ENCODE assay signal across 31 cellular contexts in genomic region chr5:178291161-178291561, GRCh38.
"Had no signal": no experiment of that assay in that cellular context is flagged by ENCODE, and none has a peak within 500 bp of the region (broad histone marks: within the 10 kb centered on the region; RNA-seq: fewer than 3 reads in every experiment).

No MANE protein-coding gene starts in this region.

- H3K79me2 ChIP-seq: parathyroid adenoma had no signal

- H3K4me1 ChIP-seq: parathyroid adenoma had no signal

- FAIRE-seq: astrocyte, small intestine, urothelium cell line had no signal

- H3K36me3 ChIP-seq: brain microvascular endothelial cell, heart left ventricle, suprapubic skin, tibial nerve, WERI-Rb-1 had no signal

- H3K9ac ChIP-seq: parathyroid adenoma had no signal

- H3K27ac ChIP-seq: brain microvascular endothelial cell, heart left ventricle, parathyroid adenoma, suprapubic skin, tibial nerve, WERI-Rb-1 had no signal

- H2AFZ ChIP-seq: parathyroid adenoma had no signal

- H3K4me3 ChIP-seq: heart left ventricle, lung, suprapubic skin, tibial nerve had no signal

- ATAC-seq: activated CD4-positive, CD25-positive, alpha-beta regulatory T cell treated with anti-CD3 and anti-CD28 coated beads, Interleukin-2, amount 50 U/mL, for 24 hours; esophagus mucosa; heart left ventricle; left lobe of liver; sciatic nerve; T-helper 17 cell had no signal

- DNase-seq: activated CD4-positive, alpha-beta T cell treated with anti-CD3 and anti-CD28 coated beads for 48 hours; activated CD4-positive, alpha-beta T cell treated with anti-CD3 and anti-CD28 coated beads, Interleukin-2, amount 50 U/mL, for 48 hours; activated CD8-positive, alpha-beta memory T cell treated with anti-CD3 and anti-CD28 coated beads for 24 hours; activated effector memory CD4-positive, alpha-beta T cell treated with anti-CD3 and anti-CD28 coated beads, Interleukin-2, amount 50 U/mL, for 16 hours; activated naive CD4-positive, alpha-beta T cell treated with anti-CD3 and anti-CD28 coated beads for 36 hours; activated naive CD8-positive, alpha-beta T cell treated with anti-CD3 and anti-CD28 coated beads for 36 hours; brain microvascular endothelial cell; caudate nucleus; foreskin fibroblast; hypothalamus; immature natural killer cell; mesendoderm; nephron progenitor cell; nucleus accumbens; small intestine; stimulated activated CD4-positive, alpha-beta T cell treated with anti-CD3 and anti-CD28 coated beads, Interleukin-1b, Interleukin-23, amount 100 ng/mL, for 48 hours; stimulated activated naive CD4-positive, alpha-beta T cell; T-helper 17 cell; T1000; WERI-Rb-1 had no signal

- H3K9me3 ChIP-seq: suprapubic skin, tibial nerve had no signal
